ENCODE assay signal across 14 cellular contexts in the genomic region with DNA sequence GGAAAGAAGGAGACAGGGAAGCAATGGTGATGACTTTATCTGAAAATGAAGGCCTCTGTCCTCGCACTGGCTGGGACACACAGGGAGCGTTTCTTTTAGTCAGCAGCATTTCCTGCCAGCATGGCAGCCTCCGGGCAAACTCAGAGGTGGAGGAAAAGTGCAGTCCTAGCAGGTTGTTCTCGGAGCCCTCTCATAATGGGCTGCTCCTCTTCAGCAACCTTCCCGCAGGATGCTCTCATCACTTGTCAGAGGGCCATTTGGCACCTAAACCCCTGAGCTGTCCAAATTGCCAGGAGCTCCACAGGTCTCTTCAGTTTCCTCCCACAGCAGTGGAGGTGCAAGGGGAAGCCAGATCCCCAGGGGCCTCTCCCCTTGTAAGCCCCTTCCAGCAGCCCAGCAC. TPM values are rescaled to one million over a fixed set of nuclear protein-coding genes. Genes with fewer than 3 reads are reported as not detected.
A peak's percentile ranks its signal among the peaks of the same experiment; 100 is the strongest.
DNase-seq lines count a peak whose midpoint lies in the region; ATAC-seq and TF ChIP-seq lines count a peak whose summit lies in the region.
"Had no signal": no experiment of that assay in that cellular context is flagged by ENCODE, and none has a peak within 500 bp of the region (broad histone marks: within the 10 kb centered on the region; RNA-seq: fewer than 3 reads in every experiment).

No MANE protein-coding gene starts in this region.

- intact Hi-C loops in Right ventricle myocardium superior (cut with DNase I): loop anchor here (10.0 kb wide), 1 partner anchor 106 kb away; no protein-coding TSS in a partner anchor

- H3K4me3 ChIP-seq in right atrium auricular region (no peak overlapping the region), SK-N-SH (ENCODE audit: low read depth in 2 of 2, low read length in 1 of 2) (no peak overlapping the region)

- no peak overlapping the region for H3K9ac ChIP-seq in SK-N-SH

- CTCF ChIA-PET in SK-N-SH (lab: Yijun Ruan, JAX): no interaction called here

- H3K27ac ChIP-seq in right atrium auricular region (no peak overlapping the region), SK-N-SH (ENCODE audit: low read depth in 2 of 2, low read length in 1 of 2) (peak overlapping the region in 1 of 2 experiments; percentile 56; a peak in 2 of 4 replicates), foreskin keratinocyte (no peak overlapping the region), substantia nigra (ENCODE audit: low read depth, low read length, poor library complexity, severe bottlenecking) (peak overlapping the region; percentile 32)

- no peaks in the 10 kb centered on the region for H3K9me2 ChIP-seq in SK-N-SH

- H3K27me3 ChIP-seq in right atrium auricular region (no peaks in the 10 kb centered on the region), SK-N-SH (ENCODE audit: insufficient read depth) (no peaks in the 10 kb centered on the region), foreskin keratinocyte (no peaks in the 10 kb centered on the region)

- 76% methylated on average over 5 of the region's 5 CpGs for WGBS in SK-N-SH (ENCODE audit: low lambda C conversion rate)

- POLR2A ChIA-PET in SK-N-SH (lab: Yijun Ruan, JAX): no interaction called here

- H3F3A ChIP-seq in SK-N-SH (replicated peaks; ENCODE audit: insufficient read depth): peaks cover 9% of the 10 kb centered on the region

- no peak overlapping the region for H3K4me2 ChIP-seq in SK-N-SH

- H2AFZ ChIP-seq in SK-N-SH (ENCODE audit: low read depth): no peak overlapping the region

- TF ChIP-seq RAD21 in SK-N-SH (IDR thresholded peaks at IDR 0.05; ENCODE audit: low read length): no peak

- peaks cover 97% of the 10 kb centered on the region for H3K79me2 ChIP-seq in SK-N-SH (ENCODE audit: insufficient read depth)

- H3K36me3 ChIP-seq in right atrium auricular region (no peaks in the 10 kb centered on the region), SK-N-SH (replicated peaks in 1 of 2; ENCODE audit: control insufficient read depth in 1 of 2, insufficient read depth in 2 of 2, low read length in 1 of 2) (no peaks in the 10 kb centered on the region)

- peaks cover 0 to 23% of the 10 kb centered on the region in 2 donors for H3K4me1 ChIP-seq in right atrium auricular region
- H3K4me1 ChIP-seq in SK-N-SH (ENCODE audit: control insufficient read depth in 1 of 2, insufficient read depth in 2 of 2, low read depth in 1 of 2, low read length in 1 of 2): peaks cover 22 to 24% of the 10 kb centered on the region in 2 experiments; a peak in 3 of 4 replicates
- H3K4me1 ChIP-seq in foreskin keratinocyte: peaks cover 21% of the 10 kb centered on the region

- TF ChIP-seq CTCF in right atrium auricular region (IDR thresholded peaks at IDR 0.05): no peak
- no peak for TF ChIP-seq CTCF in SK-N-SH (IDR thresholded peaks at IDR 0.05)
- TF ChIP-seq CTCF in foreskin keratinocyte (conservative IDR thresholded peaks at IDR 0.05): no peak

- ATAC-seq in Right ventricle myocardium superior (ENCODE audit: poor library complexity): peak; percentile 43
- ATAC-seq in foreskin keratinocyte: peak; percentile 67
- ATAC-seq in HG03196 (IDR thresholded peaks at IDR 0.05; ENCODE audit: unreplicated experiment): no peak

- no peak for TF ChIP-seq EP300 in SK-N-SH (IDR thresholded peaks at IDR 0.05; ENCODE audit: borderline replicate concordance in 1 of 2, low read depth in 1 of 2, low read length in 1 of 2)

- DNase-seq in Right ventricle myocardium superior: no peak
- DNase-seq in right atrium auricular region (ENCODE audit: low spot score): no peak
- peak; percentile 39 for DNase-seq in SK-N-SH
- DNase-seq in foreskin keratinocyte: peak in 1 of 2 donors; percentile 35
- DNase-seq in substantia nigra (lab: John Stamatoyannopoulos, UW): peak in 10 of 49 donors; percentile 2 to 62 (median 8)
- DNase-seq in NCI-H774 (lab: John Stamatoyannopoulos, UW): no peak
- DNase-seq in NCI-H187 treated with DMSO at 0.1 percent for 48 hours (lab: John Stamatoyannopoulos, UW): no peak
- DNase-seq: activated CD4-positive, CD25-positive, alpha-beta regulatory T cell; AML-193; effector CD4-positive, alpha-beta T cell; immature natural killer cell; NCI-H1694 treated with DMSO at 0.1 percent for 48 hours; NK-92 treated with Interleukin-12 subunit alpha and Interleukin-12 subunit beta, amount 100 ng/mL, for 24 hours had no signal

- H4K20me1 ChIP-seq in SK-N-SH (ENCODE audit: insufficient read depth): peaks cover 35% of the 10 kb centered on the region

- no peaks in the 10 kb centered on the region for H3K9me3 ChIP-seq in right atrium auricular region
- no peaks in the 10 kb centered on the region for H3K9me3 ChIP-seq in SK-N-SH

TF ChIP-seq in SK-N-SH, 30 proteins besides CTCF, POLR2A, EP300 and RAD21:
- TF ChIP-seq, protein P1, sequence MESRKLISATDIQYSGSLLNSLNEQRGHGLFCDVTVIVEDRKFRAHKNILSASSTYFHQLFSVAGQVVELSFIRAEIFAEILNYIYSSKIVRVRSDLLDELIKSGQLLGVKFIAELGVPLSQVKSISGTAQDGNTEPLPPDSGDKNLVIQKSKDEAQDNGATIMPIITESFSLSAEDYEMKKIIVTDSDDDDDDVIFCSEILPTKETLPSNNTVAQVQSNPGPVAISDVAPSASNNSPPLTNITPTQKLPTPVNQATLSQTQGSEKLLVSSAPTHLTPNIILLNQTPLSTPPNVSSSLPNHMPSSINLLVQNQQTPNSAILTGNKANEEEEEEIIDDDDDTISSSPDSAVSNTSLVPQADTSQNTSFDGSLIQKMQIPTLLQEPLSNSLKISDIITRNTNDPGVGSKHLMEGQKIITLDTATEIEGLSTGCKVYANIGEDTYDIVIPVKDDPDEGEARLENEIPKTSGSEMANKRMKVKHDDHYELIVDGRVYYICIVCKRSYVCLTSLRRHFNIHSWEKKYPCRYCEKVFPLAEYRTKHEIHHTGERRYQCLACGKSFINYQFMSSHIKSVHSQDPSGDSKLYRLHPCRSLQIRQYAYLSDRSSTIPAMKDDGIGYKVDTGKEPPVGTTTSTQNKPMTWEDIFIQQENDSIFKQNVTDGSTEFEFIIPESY (IDR thresholded peaks at IDR 0.05; ENCODE audit: borderline replicate concordance, low read depth): no peak
- 0 out of 2 replicates have a peak, but pooled peaks have one; percentile 25 for TF ChIP-seq REST (IDR thresholded peaks at IDR 0.05; ENCODE audit: low read depth, low read length)

RNA-seq across cellular contexts. Expression of gene STK39, which starts 6.2 kb away (rescaled TPM):
- 16.9 TPM for total RNA-seq in Right ventricle myocardium superior
- 10 to 100 TPM in 1 of 2 donors, 1 to 10 TPM in 1; 6.0 to 13.6 TPM for total RNA-seq in right atrium auricular region
- polyA plus RNA-seq in SK-N-SH (2012; rRNA removed): 9.6 and 12.3 TPM in 2 replicates
- polyA plus RNA-seq in SK-N-SH (2012; cell fraction: cytosol; rRNA removed): 15.1 and 20.5 TPM in 2 replicates
- polyA plus RNA-seq in SK-N-SH (2012; cell fraction: nucleus; rRNA removed): 4.0 and 8.4 TPM in 2 replicates
- total RNA-seq in foreskin keratinocyte: 28.8 and 29.7 TPM in 2 replicates
- polyA plus RNA-seq in foreskin keratinocyte: 18.0 and 19.4 TPM in 2 replicates
